Comparison of ENCODE assay signal across 6 cellular contexts in the genomic region with DNA sequence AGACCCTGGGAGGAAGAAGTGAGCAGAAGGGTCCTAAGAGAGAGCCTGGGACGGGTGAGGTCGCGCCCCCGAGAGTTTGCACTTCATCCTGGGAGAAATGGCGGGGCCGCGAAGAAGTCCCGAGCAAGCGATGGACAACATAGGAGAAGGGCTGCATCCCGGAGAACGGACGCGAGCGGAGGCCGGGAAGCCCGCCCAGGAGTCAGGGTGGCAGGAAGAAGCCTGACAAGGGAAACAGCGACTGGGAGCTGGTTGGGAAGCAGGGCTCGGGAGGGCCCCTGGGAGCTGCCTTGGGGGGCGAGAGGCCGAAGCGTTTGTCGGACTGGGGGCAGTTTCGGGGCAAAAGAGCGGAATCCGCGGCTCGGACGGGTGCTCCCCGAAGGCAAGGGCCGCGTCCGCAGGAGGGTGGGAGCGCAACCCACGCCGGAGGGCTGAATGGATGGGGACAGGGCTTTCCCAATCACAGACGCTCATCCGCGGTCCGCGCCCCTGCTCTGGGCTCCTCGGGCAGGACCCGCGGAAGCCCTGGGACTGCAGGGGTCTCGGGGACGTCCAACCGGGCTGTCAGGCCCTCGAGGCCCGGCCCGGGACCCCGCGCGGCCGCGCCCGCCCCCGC. TPM values are rescaled to one million over a fixed set of nuclear protein-coding genes. Genes with fewer than 3 reads are reported as not detected.
DNase-seq lines count a peak whose midpoint lies in the region; ATAC-seq and TF ChIP-seq lines count a peak whose summit lies in the region.

No MANE protein-coding gene starts in this region.

- peaks cover 12% of the 10 kb centered on the region for H3K36me3 Mint-ChIP-seq in natural killer cell treated with Interleukin-12 subunit alpha and Interleukin-12 subunit beta and Interleukin-15 and Interleukin-18, amount 100 ng/mL, for 72 hours

- peaks cover 28 to 34% of the 10 kb centered on the region in 2 donors for H3K4me1 Mint-ChIP-seq in natural killer cell treated with Interleukin-12 subunit alpha and Interleukin-12 subunit beta and Interleukin-15 and Interleukin-18, amount 100 ng/mL, for 72 hours (ENCODE audit: low read depth in 2 of 2)

- TF ChIP-seq POLR2A in body of pancreas (IDR thresholded peaks at IDR 0.05) = no peak

- intact Hi-C loops in body of pancreas (cut with DNase I) = no loop called here

- ATAC-seq in HG02938 (IDR thresholded peaks at IDR 0.05; ENCODE audit: unreplicated experiment) (peak; percentile 15), body of pancreas (peak; percentile 25)
- ATAC-seq in natural killer cell treated with Interleukin-12 subunit alpha and Interleukin-12 subunit beta and Interleukin-15 and Interleukin-18, amount 100 ng/mL, for 72 hours = no peak

- peak overlapping the region; percentile 94 to 100 for H3K27ac Mint-ChIP-seq in natural killer cell treated with Interleukin-12 subunit alpha and Interleukin-12 subunit beta and Interleukin-15 and Interleukin-18, amount 100 ng/mL, for 72 hours

- H3K36me3 ChIP-seq in body of pancreas (replicated peaks in 1 of 2; ENCODE audit: insufficient read depth in 1 of 2, low read depth in 2 of 2) = no peaks in the 10 kb centered on the region

- no peaks in the 10 kb centered on the region for H3K27me3 ChIP-seq in body of pancreas

- H3K27me3 Mint-ChIP-seq in natural killer cell treated with Interleukin-12 subunit alpha and Interleukin-12 subunit beta and Interleukin-15 and Interleukin-18, amount 100 ng/mL, for 72 hours = no peaks in the 10 kb centered on the region

- 0 to 2% methylated on average over 30 to 47 of the region's 56 CpGs for WGBS in body of pancreas, 2 donors

- TF ChIP-seq CTCF in AG10803 (conservative IDR thresholded peaks at IDR 0.05; ENCODE audit: low read length) (no peak), body of pancreas (IDR thresholded peaks at IDR 0.05) (no peak)

- peak overlapping the region; percentile 89 for H3K4me3 ChIP-seq in AG10803 (ENCODE audit: low read length)
- H3K4me3 ChIP-seq in body of pancreas = peak overlapping the region; percentile 61 to 82

- no peaks in the 10 kb centered on the region for H3K9me3 Mint-ChIP-seq in natural killer cell treated with Interleukin-12 subunit alpha and Interleukin-12 subunit beta and Interleukin-15 and Interleukin-18, amount 100 ng/mL, for 72 hours

- H3K4me3 Mint-ChIP-seq in natural killer cell treated with Interleukin-12 subunit alpha and Interleukin-12 subunit beta and Interleukin-15 and Interleukin-18, amount 100 ng/mL, for 72 hours = peak overlapping the region; percentile 98

- peaks cover 41% of the 10 kb centered on the region for H3K4me1 ChIP-seq in body of pancreas

- no peak for DNase-seq in AG10803 (ENCODE audit: low read depth)
- no peak for DNase-seq in body of pancreas
- no peak for DNase-seq in natural killer cell treated with Interleukin-12 subunit alpha and Interleukin-12 subunit beta and Interleukin-15 and Interleukin-18, amount 100 ng/mL, for 72 hours (ENCODE audit: low spot score)
- DNase-seq in NCI-H526 (lab: John Stamatoyannopoulos, UW) = no peak
- DNase-seq in NCI-H2196 (lab: John Stamatoyannopoulos, UW; ENCODE audit: unreplicated experiment) = no peak

- H3K27ac ChIP-seq in body of pancreas = peak overlapping the region; percentile 63 to 81 (median 72)

- no peaks in the 10 kb centered on the region for H3K9me3 ChIP-seq in body of pancreas

RNA-seq across cellular contexts. Expression of a gene that starts 0.5 kb away (rescaled TPM):
- total RNA-seq in body of pancreas = 100 to 1,000 TPM in 1 of 2 donors, 10 to 100 TPM in 1; 56.8 to 100 TPM
- 100 to 1,000 TPM; 127 to 132 TPM for total RNA-seq in natural killer cell treated with Interleukin-12 subunit alpha and Interleukin-12 subunit beta and Interleukin-15 and Interleukin-18, amount 100 ng/mL, for 72 hours

RNA-seq across cellular contexts. Expression of a gene that starts 20.4 kb away (rescaled TPM):
- total RNA-seq in body of pancreas = 10 to 100 TPM; 10.5 to 13.7 TPM
- total RNA-seq in natural killer cell treated with Interleukin-12 subunit alpha and Interleukin-12 subunit beta and Interleukin-15 and Interleukin-18, amount 100 ng/mL, for 72 hours = 10 to 100 TPM in 1 of 2 donors, 1 to 10 TPM in 1; 7.5 to 13.3 TPM

RNA-seq across cellular contexts. Expression of a gene that starts 20.4 kb away (rescaled TPM):
- total RNA-seq in body of pancreas = 10 to 100 TPM; 37.6 to 67.2 TPM
- 10 to 100 TPM; 34.8 to 66.2 TPM for total RNA-seq in natural killer cell treated with Interleukin-12 subunit alpha and Interleukin-12 subunit beta and Interleukin-15 and Interleukin-18, amount 100 ng/mL, for 72 hours

RNA-seq across cellular contexts. Expression of a gene that starts 21.4 kb away (rescaled TPM):
- 1 to 10 TPM; 2.3 to 3.6 TPM for total RNA-seq in body of pancreas
- total RNA-seq in natural killer cell treated with Interleukin-12 subunit alpha and Interleukin-12 subunit beta and Interleukin-15 and Interleukin-18, amount 100 ng/mL, for 72 hours = 10 to 100 TPM; 18.0 to 49.8 TPM

RNA-seq across cellular contexts. Expression of a gene that starts 36.5 kb away (rescaled TPM):
- 10 to 100 TPM; 16.6 to 19.8 TPM for total RNA-seq in body of pancreas
- total RNA-seq in natural killer cell treated with Interleukin-12 subunit alpha and Interleukin-12 subunit beta and Interleukin-15 and Interleukin-18, amount 100 ng/mL, for 72 hours = 100 to 1,000 TPM in 1 of 2 donors, 10 to 100 TPM in 1; 69.1 to 103 TPM

Comparison
In these comparisons a context has a peak if more than half of its experiments do, and no peak if none do; other contexts are left out.
1. ATAC-seq: peak in HG02938 (single experiment) and body of pancreas (single experiment); none in natural killer cell treated with Interleukin-12 subunit alpha and Interleukin-12 subunit beta and Interleukin-15 and Interleukin-18, amount 100 ng/mL, for 72 hours (0 of 2).